In the genomic region with DNA sequence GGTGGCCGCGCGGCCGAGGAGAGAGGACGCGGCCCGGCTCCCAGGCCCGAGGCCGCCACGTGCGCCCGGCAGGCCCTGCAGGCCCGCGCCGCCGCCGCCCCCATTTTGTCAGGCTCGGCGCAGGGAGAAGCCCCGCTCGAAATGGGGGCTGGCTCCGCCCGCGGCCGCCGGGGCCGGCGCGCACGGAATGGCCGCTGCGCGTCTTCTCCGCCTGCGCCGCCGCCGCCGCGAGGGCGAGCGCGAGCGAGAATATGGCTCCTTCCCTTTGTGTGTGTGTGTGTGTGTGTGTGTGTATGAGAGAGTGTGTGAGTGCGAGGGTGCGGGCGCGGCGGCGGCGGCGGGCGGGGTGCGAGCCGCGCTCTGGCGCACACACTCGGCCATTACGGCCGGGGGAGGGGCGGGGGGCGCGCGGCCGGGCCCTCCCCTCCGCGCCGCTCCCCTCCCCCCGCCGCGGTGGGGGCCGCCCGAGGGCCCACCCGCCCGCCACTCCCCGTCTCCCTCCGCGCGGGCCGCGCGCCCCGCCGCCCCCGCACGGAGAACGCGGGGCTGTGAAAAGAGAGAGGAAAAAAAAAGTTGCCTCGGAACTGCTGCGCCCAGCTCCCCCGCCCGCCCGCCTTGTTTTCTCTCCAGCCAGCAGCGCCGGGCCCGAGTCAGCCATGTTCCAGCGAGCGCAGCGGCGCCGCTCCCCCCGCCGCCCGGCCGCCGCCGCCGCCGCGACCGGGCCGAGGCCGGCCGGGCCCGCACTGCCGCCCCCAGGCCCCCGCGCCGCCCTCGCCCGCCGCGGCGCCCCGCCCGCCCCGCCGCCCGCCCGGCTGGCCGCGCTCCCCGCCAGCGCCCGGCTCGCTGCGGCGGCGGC, we compare ENCODE assay signal across 8 cellular contexts. TPM values are rescaled to one million over a fixed set of nuclear protein-coding genes. Genes with fewer than 3 reads are reported as not detected.
DNase-seq lines count a peak whose midpoint lies in the region; ATAC-seq and TF ChIP-seq lines count a peak whose summit lies in the region.

No MANE protein-coding gene starts in this region.

- BruUV-seq in IMR-90 (replicated peaks; lab: Mats Ljungman, UMichigan) = no TSS peak

- H3K4me3 ChIP-seq in IMR-90 (ENCODE audit: insufficient read depth, low read depth, low read length) (peak overlapping the region; percentile 74), SJCRH30 (peak overlapping the region; percentile 93), thymus (ENCODE audit: low read length) (peak overlapping the region; percentile 71)

- H3K27ac Mint-ChIP-seq in activated naive CD4-positive, alpha-beta T cell treated with anti-CD3 and anti-CD28 coated beads, Interleukin-2, amount 50 U/mL, for 24 hours = peak overlapping the region; percentile 99
- H3K27ac Mint-ChIP-seq in glutamatergic neuron (ENCODE audit: unreplicated experiment) (peak overlapping the region; percentile 97), osteocyte (ENCODE audit: unreplicated experiment) (peak overlapping the region; percentile 94)

- H3K27me3 ChIP-seq in IMR-90 (ENCODE audit: control insufficient read depth, insufficient read depth, low read length) (no peaks in the 10 kb centered on the region), SJCRH30 (no peaks in the 10 kb centered on the region), thymus (ENCODE audit: control insufficient read depth, insufficient read depth) (no peaks in the 10 kb centered on the region)

- in situ Hi-C loops in IMR-90 (cut with MboI; ENCODE audit: low sequenced_read_pairs) = loop anchor here (10.0 to 25.0 kb wide), 3 partner anchors 150 to 580 kb away; a partner anchor contains a TSS

- peak overlapping the region; percentile 64 to 71; a peak in 2 of 4 replicates for H4K8ac ChIP-seq in IMR-90 (ENCODE audit: low read depth in 2 of 2, low read length in 2 of 2)

- H3K27me3 Mint-ChIP-seq in activated naive CD4-positive, alpha-beta T cell treated with anti-CD3 and anti-CD28 coated beads, Interleukin-2, amount 50 U/mL, for 24 hours = no peaks in the 10 kb centered on the region
- H3K27me3 Mint-ChIP-seq in glutamatergic neuron (ENCODE audit: unreplicated experiment) = peaks cover 15% of the 10 kb centered on the region
- H3K27me3 Mint-ChIP-seq in osteocyte (ENCODE audit: unreplicated experiment) = no peaks in the 10 kb centered on the region

- peak overlapping the region; percentile 84 for H2BK5ac ChIP-seq in IMR-90 (ENCODE audit: low read depth, low read length, poor library complexity, severe bottlenecking)

- peaks cover 2% of the 10 kb centered on the region for H3K36me3 ChIP-seq in IMR-90 (ENCODE audit: control insufficient read depth, insufficient read depth, low read length)
- H3K36me3 ChIP-seq in SJCRH30 = peaks cover 34% of the 10 kb centered on the region
- no peaks in the 10 kb centered on the region for H3K36me3 ChIP-seq in thymus (ENCODE audit: control insufficient read depth, insufficient read depth)

- H3K36me3 Mint-ChIP-seq in activated naive CD4-positive, alpha-beta T cell treated with anti-CD3 and anti-CD28 coated beads, Interleukin-2, amount 50 U/mL, for 24 hours = peaks cover 15% of the 10 kb centered on the region
- peaks cover 3% of the 10 kb centered on the region for H3K36me3 Mint-ChIP-seq in glutamatergic neuron (ENCODE audit: unreplicated experiment)
- H3K36me3 Mint-ChIP-seq in osteocyte (ENCODE audit: unreplicated experiment) = peaks cover 18% of the 10 kb centered on the region

- peak; percentile 91 for DNase-seq in DMS 273 (lab: John Stamatoyannopoulos, UW; ENCODE audit: unreplicated experiment)
- peak; percentile 70 for DNase-seq in IMR-90
- DNase-seq in SJCRH30 = peak; percentile 64 to 74
- peak; percentile 86 for DNase-seq in glutamatergic neuron
- DNase-seq in osteocyte (ENCODE audit: extremely low spot score, unreplicated experiment) = peak; percentile 91

- no peaks in the 10 kb centered on the region for H3K9me3 Mint-ChIP-seq in activated naive CD4-positive, alpha-beta T cell treated with anti-CD3 and anti-CD28 coated beads, Interleukin-2, amount 50 U/mL, for 24 hours
- H3K9me3 Mint-ChIP-seq in glutamatergic neuron (ENCODE audit: unreplicated experiment) (peaks cover 17% of the 10 kb centered on the region), osteocyte (ENCODE audit: unreplicated experiment) (no peaks in the 10 kb centered on the region)

- TF ChIP-seq RAD21 in IMR-90 (IDR thresholded peaks at IDR 0.05; ENCODE audit: low read length) = no peak

- peak overlapping the region; percentile 8; the same call in 1 of the 2 replicates for H4K5ac ChIP-seq in IMR-90 (ENCODE audit: low read depth, low read length)

- H3K14ac ChIP-seq in IMR-90 (replicated peaks; ENCODE audit: low read depth, low read length) = no peak overlapping the region

- dilution Hi-C loops in IMR-90 (cut with HindIII; ENCODE audit: low sequenced_read_pairs, unreplicated experiment) = no loop called here

- H2BK15ac ChIP-seq in IMR-90 (ENCODE audit: low read depth, low read length) = no peak overlapping the region

- CTCF ChIA-PET in IMR-90 (lab: Yijun Ruan, JAX) = interaction anchor here (0.6 to 1.1 kb wide), 2 partner anchors 289 to 401 kb away, joined by 3 to 5 read pairs; no protein-coding TSS in a partner anchor

- intact Hi-C loops in IMR-90 (cut with micrococcal nuclease) = loop anchor here (1.0 to 2.0 kb wide), 4 partner anchors 332 to 580 kb away; no protein-coding TSS in a partner anchor

- H2AK9ac ChIP-seq in IMR-90 (replicated peaks; ENCODE audit: low read depth, low read length, poor library complexity) = peak overlapping the region; percentile 91

- H3K4me3 Mint-ChIP-seq in activated naive CD4-positive, alpha-beta T cell treated with anti-CD3 and anti-CD28 coated beads, Interleukin-2, amount 50 U/mL, for 24 hours = peak overlapping the region; percentile 89
- H3K4me3 Mint-ChIP-seq in glutamatergic neuron (ENCODE audit: unreplicated experiment) = peak overlapping the region; percentile 98
- H3K4me3 Mint-ChIP-seq in osteocyte (ENCODE audit: unreplicated experiment) = peak overlapping the region; percentile 86

- no peak overlapping the region for H2AK5ac ChIP-seq in IMR-90 (ENCODE audit: low read depth, low read length)

- H3K56ac ChIP-seq in IMR-90 (ENCODE audit: extremely low read depth, insufficient read depth, low read length) = peak overlapping the region; percentile 99; the same call in 1 of the 2 replicates

- H2BK120ac ChIP-seq in IMR-90 (ENCODE audit: low read depth, low read length) = peak overlapping the region; percentile 69

- H3K9ac ChIP-seq in IMR-90 (ENCODE audit: low read depth, low read length) = peak overlapping the region; percentile 76

- H4K20me1 ChIP-seq in IMR-90 (ENCODE audit: insufficient read depth, low read length) = peaks cover 6% of the 10 kb centered on the region; the same call in 1 of the 2 replicates

- H3K23ac ChIP-seq in IMR-90 (ENCODE audit: low read depth, low read length) = no peak overlapping the region

- peak overlapping the region; percentile 96 for H3K4me2 ChIP-seq in IMR-90 (ENCODE audit: low read depth, low read length)

- H2BK20ac ChIP-seq in IMR-90 (ENCODE audit: low read depth, low read length) = no peak overlapping the region

- 3% methylated on average over 41 of the region's 139 CpGs; no CpG with 5 or more reads in 1 of the 2 experiments for WGBS in IMR-90 (ENCODE audit: extremely low coverage in 2 of 2, insufficient read length in 1 of 2), 2 experiments
- WGBS in thymus = under 1% methylated on average over 138 of the region's 139 CpGs

- H3K4ac ChIP-seq in IMR-90 (ENCODE audit: low read depth, low read length) = peak overlapping the region; percentile 68

- peak; percentile 70 for TF ChIP-seq POLR2A in IMR-90 (IDR thresholded peaks at IDR 0.05; ENCODE audit: low read depth, low read length)

- peak overlapping the region; percentile 88 for H2AFZ ChIP-seq in IMR-90 (replicated peaks; ENCODE audit: low read length, poor library complexity)

- H3K9me1 ChIP-seq in IMR-90 (ENCODE audit: insufficient read depth, low read length) = no peaks in the 10 kb centered on the region

- H3K27ac ChIP-seq in IMR-90 (ENCODE audit: insufficient read depth, low read length) (peak overlapping the region; percentile 94), SJCRH30 (peak overlapping the region; percentile 77), thymus (ENCODE audit: low read depth) (peak overlapping the region; percentile 100)

- POLR2A ChIA-PET in IMR-90 (lab: Charles Lee; ENCODE audit: unreplicated experiment) = interaction anchor here (0.6 kb wide), 2 partner anchors 192 to 702 kb away, joined by 3 to 4 read pairs; no protein-coding TSS in a partner anchor

- H3K4me1 ChIP-seq in IMR-90 (ENCODE audit: control insufficient read depth, insufficient read depth, low read length) = peaks cover 3% of the 10 kb centered on the region
- peaks cover 20% of the 10 kb centered on the region for H3K4me1 ChIP-seq in SJCRH30
- H3K4me1 ChIP-seq in thymus (ENCODE audit: control insufficient read depth, insufficient read depth, low read length) = no peaks in the 10 kb centered on the region

- ATAC-seq in GM21423 (IDR thresholded peaks at IDR 0.05; ENCODE audit: unreplicated experiment) (peak; percentile 28), IMR-90 (ENCODE audit: low read depth) (peak; percentile 75)

- H3K18ac ChIP-seq in IMR-90 (ENCODE audit: low read depth, low read length) = no peak overlapping the region; the same call in 1 of the 2 replicates

- H4K91ac ChIP-seq in IMR-90 (ENCODE audit: insufficient read depth, low read depth, low read length) = peak overlapping the region; percentile 59

- TF ChIP-seq CTCF in IMR-90 (conservative IDR thresholded peaks at IDR 0.05; ENCODE audit: low read depth, low read length) (no peak), glutamatergic neuron (IDR thresholded peaks at IDR 0.05; ENCODE audit: partially characterized antibody, unreplicated experiment) (no peak), osteocyte (IDR thresholded peaks at IDR 0.05) (peak; percentile 8)

- H3K4me1 Mint-ChIP-seq in activated naive CD4-positive, alpha-beta T cell treated with anti-CD3 and anti-CD28 coated beads, Interleukin-2, amount 50 U/mL, for 24 hours = peaks cover 30% of the 10 kb centered on the region
- H3K4me1 Mint-ChIP-seq in glutamatergic neuron (ENCODE audit: low read depth, unreplicated experiment) (peaks cover 16% of the 10 kb centered on the region), osteocyte (ENCODE audit: unreplicated experiment) (peaks cover 35% of the 10 kb centered on the region)

- H3K79me1 ChIP-seq in IMR-90 (ENCODE audit: low read depth in 1 of 2, low read length in 2 of 2) = peaks cover 6 to 7% of the 10 kb centered on the region in 2 experiments; a peak in 3 of 4 replicates

- H3K9me3 ChIP-seq in IMR-90 (ENCODE audit: control insufficient read depth, insufficient read depth, low read length) = no peaks in the 10 kb centered on the region
- H3K9me3 ChIP-seq in SJCRH30 (replicated peaks) = no peaks in the 10 kb centered on the region
- no peaks in the 10 kb centered on the region for H3K9me3 ChIP-seq in thymus (ENCODE audit: control insufficient read depth)

RNA-seq across cellular contexts. Expression of a gene that starts 1.0 kb away (rescaled TPM):
- total RNA-seq in IMR-90 (2012; rRNA removed) (276 and 480 TPM in 2 replicates), glutamatergic neuron (ENCODE audit: unreplicated experiment) (501 TPM), osteocyte (249 and 264 TPM in 2 replicates)
- polyA plus RNA-seq in IMR-90 (2012; rRNA removed) (150 and 185 TPM in 2 replicates), thymus (593 TPM)
- 30.1 and 60.4 TPM in 2 replicates for polyA plus RNA-seq in IMR-90 (2012; cell fraction: cytosol; rRNA removed)
- 14.1 and 131 TPM in 2 replicates for polyA plus RNA-seq in IMR-90 (2012; cell fraction: nucleus; rRNA removed; ENCODE audit: low replicate concordance)
- 1,487 and 1,662 TPM in 2 replicates for total RNA-seq in SJCRH30 (2014; rRNA removed; shearing (Covaris generic))

RNA-seq across cellular contexts. Expression of a gene that starts 42.4 kb away (rescaled TPM):
- 0.18 TPM in 1 of 2 replicates, not detected in the other for total RNA-seq in IMR-90 (2012; rRNA removed)
- not detected in 2 replicates for polyA plus RNA-seq in IMR-90 (2012; rRNA removed)
- polyA plus RNA-seq in IMR-90 (2012; cell fraction: cytosol; rRNA removed) = 0.04 TPM in 1 of 2 replicates, not detected in the other
- polyA plus RNA-seq in IMR-90 (2012; cell fraction: nucleus; rRNA removed; ENCODE audit: low replicate concordance) = 0.09 TPM in 1 of 2 replicates, not detected in the other
- not detected in 2 replicates for total RNA-seq in SJCRH30 (2014; rRNA removed; shearing (Covaris generic))
- not detected for total RNA-seq in glutamatergic neuron (ENCODE audit: unreplicated experiment)
- not detected in 2 replicates for total RNA-seq in osteocyte
- polyA plus RNA-seq in thymus = 0.23 TPM

Comparison
In these comparisons a context has a peak if more than half of its experiments do, and no peak if none do; other contexts are left out.
1. Peak in every context shown above with its lines: DNase-seq, ATAC-seq, H3K4me3 ChIP-seq and H3K27ac ChIP-seq.